Comparison of ENCODE assay signal across 9 cellular contexts in genomic region chr19:46265217-46265828, GRCh38. TPM values are rescaled to one million over a fixed set of nuclear protein-coding genes. Genes with fewer than 3 reads are reported as not detected.
A peak's percentile ranks its signal among the peaks of the same experiment; 100 is the strongest.
DNase-seq lines count a peak whose midpoint lies in the region; ATAC-seq and TF ChIP-seq lines count a peak whose summit lies in the region.
"Had no signal": no experiment of that assay in that cellular context is flagged by ENCODE, and none has a peak within 500 bp of the region (broad histone marks: within the 10 kb centered on the region; RNA-seq: fewer than 3 reads in every experiment).

No MANE protein-coding gene starts in this region.

- H4K20me1 ChIP-seq in SU-DHL-6 (ENCODE audit: low read depth, low read length): no peaks in the 10 kb centered on the region

- no peaks in the 10 kb centered on the region for H3F3A ChIP-seq in SU-DHL-6 (ENCODE audit: insufficient read depth)

- H3K79me2 ChIP-seq in SU-DHL-6 (ENCODE audit: insufficient read depth, low read length): no peaks in the 10 kb centered on the region

- H3K4me3 ChIP-seq in SU-DHL-6 (ENCODE audit: insufficient read depth, low read length, poor library complexity, severe bottlenecking) (no peak overlapping the region), psoas muscle (no peak overlapping the region)

- H3K9me3 ChIP-seq in SU-DHL-6 (ENCODE audit: insufficient read depth, low read length): no peaks in the 10 kb centered on the region
- H3K9me3 ChIP-seq in psoas muscle: no peaks in the 10 kb centered on the region

- H3K27ac ChIP-seq in SU-DHL-6 (ENCODE audit: low read depth, low read length): no peak overlapping the region
- H3K27ac ChIP-seq in psoas muscle: no peak overlapping the region

- POLR2A ChIA-PET in GM10248 (lab: Yijun Ruan, JAX): no interaction called here

- H3K9ac ChIP-seq in SU-DHL-6 (ENCODE audit: low read length): no peak overlapping the region

- H3K9me2 ChIP-seq in SU-DHL-6 (replicated peaks; ENCODE audit: insufficient read depth, low read length): no peaks in the 10 kb centered on the region

- no peak overlapping the region for H2AFZ ChIP-seq in SU-DHL-6 (ENCODE audit: low read depth, low read length, severe bottlenecking)

- DNase-seq in GM10248 (ENCODE audit: extremely low spot score) (peak; percentile 73), NCI-H1092 (lab: John Stamatoyannopoulos, UW) (peak; percentile 39), Right ventricle myocardium superior (no peak), psoas muscle (peak in 1 of 2 donors; percentile 18)
- peak; percentile 65 to 80 for DNase-seq in activated naive CD4-positive, alpha-beta T cell treated with anti-CD3 and anti-CD28 coated beads, Interleukin-2, amount 50 U/mL, for 72 hours (ENCODE audit: low spot score in 2 of 2)

- H3K9me3 Mint-ChIP-seq in activated naive CD4-positive, alpha-beta T cell treated with anti-CD3 and anti-CD28 coated beads, Interleukin-2, amount 50 U/mL, for 72 hours: no peaks in the 10 kb centered on the region

- CTCF ChIA-PET in GM10248 (lab: Yijun Ruan, JAX): interaction anchor here (0.6 to 7.5 kb wide), 33 partner anchors 10 to 448 kb away, joined by 3 to 91 read pairs (median 4); no protein-coding TSS in a partner anchor

- H3K4me2 ChIP-seq in SU-DHL-6 (ENCODE audit: low read depth, low read length, poor library complexity, severe bottlenecking): no peak overlapping the region

- H3K27me3 ChIP-seq in SU-DHL-6 (ENCODE audit: low read length): no peaks in the 10 kb centered on the region
- peaks cover 0 to 26% (median 4%) of the 10 kb centered on the region in 3 donors for H3K27me3 ChIP-seq in psoas muscle (ENCODE audit: insufficient read depth in 3 of 3, low read length in 2 of 3)

- WGBS in psoas muscle, 3 donors: 11 to 19% (median 17%) methylated on average over 10 of the region's 10 CpGs

- H3K27ac Mint-ChIP-seq in activated naive CD4-positive, alpha-beta T cell treated with anti-CD3 and anti-CD28 coated beads, Interleukin-2, amount 50 U/mL, for 72 hours: no peak overlapping the region

- no peaks in the 10 kb centered on the region for H3K4me1 ChIP-seq in psoas muscle

- TF ChIP-seq CTCF in GM10248 (IDR thresholded peaks at IDR 0.05; ENCODE audit: control extremely low read depth, extremely low read depth, low read depth, missing control alignments): peak; percentile 75
- TF ChIP-seq CTCF in SU-DHL-6 (IDR thresholded peaks at IDR 0.05; ENCODE audit: insufficient read depth, low read length, poor library complexity, severe bottlenecking): peak; percentile 62
- TF ChIP-seq CTCF in psoas muscle (IDR thresholded peaks at IDR 0.05): peak; percentile 83

- no peaks in the 10 kb centered on the region for H3K36me3 Mint-ChIP-seq in activated naive CD4-positive, alpha-beta T cell treated with anti-CD3 and anti-CD28 coated beads, Interleukin-2, amount 50 U/mL, for 72 hours

- peak; percentile 52 to 62 for ATAC-seq in activated naive CD4-positive, alpha-beta T cell treated with anti-CD3 and anti-CD28 coated beads, Interleukin-2, amount 50 U/mL, for 72 hours
- ATAC-seq in Right ventricle myocardium superior (ENCODE audit: poor library complexity): peak; percentile 86
- peak; percentile 70 to 92 (median 84) for ATAC-seq in psoas muscle
- no peak for ATAC-seq in HG02970 (IDR thresholded peaks at IDR 0.05; ENCODE audit: low FRiP score, unreplicated experiment)
- ATAC-seq in HG03432 (IDR thresholded peaks at IDR 0.05; ENCODE audit: unreplicated experiment): no peak

- H3K36me3 ChIP-seq in SU-DHL-6 (ENCODE audit: low read length) (no peaks in the 10 kb centered on the region), psoas muscle (ENCODE audit: insufficient read depth in 1 of 2, low read depth in 1 of 2) (no peaks in the 10 kb centered on the region)

- intact Hi-C loops in Right ventricle myocardium superior (cut with DNase I) (loop anchor here (2.0 to 5.0 kb wide), 2 partner anchors 183 to 237 kb away; no protein-coding TSS in a partner anchor), psoas muscle (cut with DNase I) (loop anchor here (1.0 to 5.0 kb wide), 4 partner anchors 183 to 239 kb away; no protein-coding TSS in a partner anchor)

RNA-seq across cellular contexts. Expression of gene HIF3A, which starts 31.5 kb away (rescaled TPM):
- not detected for total RNA-seq in activated naive CD4-positive, alpha-beta T cell treated with anti-CD3 and anti-CD28 coated beads, Interleukin-2, amount 50 U/mL, for 72 hours
- total RNA-seq in Right ventricle myocardium superior (73.1 TPM), psoas muscle (10 to 100 TPM in 3 of 4 donors, 1 to 10 TPM in 1; 1.6 to 20.4 (median 11.7) TPM)
- polyA plus RNA-seq in psoas muscle: 10 to 100 TPM in 1 of 3 donors, 1 to 10 TPM in 2; 5.3 to 12.1 (median 9.0) TPM
- total RNA-seq: mononuclear cell had no signal

RNA-seq across cellular contexts. Expression of gene IGFL1, which starts 35.8 kb away (rescaled TPM):
- total RNA-seq in activated naive CD4-positive, alpha-beta T cell treated with anti-CD3 and anti-CD28 coated beads, Interleukin-2, amount 50 U/mL, for 72 hours: not detected
- total RNA-seq in Right ventricle myocardium superior (not detected), psoas muscle (not detected)
- polyA plus RNA-seq in psoas muscle: not detected
- total RNA-seq: mononuclear cell had no signal

Comparison
In these comparisons a context has a peak if more than half of its experiments do, and no peak if none do; other contexts are left out.
1. ATAC-seq: peak in activated naive CD4-positive, alpha-beta T cell treated with anti-CD3 and anti-CD28 coated beads, Interleukin-2, amount 50 U/mL, for 72 hours (2 of 2), Right ventricle myocardium superior (single experiment) and psoas muscle (4 of 4); none in HG02970 (single experiment) and HG03432 (single experiment).
2. Peak in every context shown above with its lines, with median percentiles within 50 percentile points of each other: CTCF ChIP-seq.